ENCODE assay signal across 12 cellular contexts in the genomic region with DNA sequence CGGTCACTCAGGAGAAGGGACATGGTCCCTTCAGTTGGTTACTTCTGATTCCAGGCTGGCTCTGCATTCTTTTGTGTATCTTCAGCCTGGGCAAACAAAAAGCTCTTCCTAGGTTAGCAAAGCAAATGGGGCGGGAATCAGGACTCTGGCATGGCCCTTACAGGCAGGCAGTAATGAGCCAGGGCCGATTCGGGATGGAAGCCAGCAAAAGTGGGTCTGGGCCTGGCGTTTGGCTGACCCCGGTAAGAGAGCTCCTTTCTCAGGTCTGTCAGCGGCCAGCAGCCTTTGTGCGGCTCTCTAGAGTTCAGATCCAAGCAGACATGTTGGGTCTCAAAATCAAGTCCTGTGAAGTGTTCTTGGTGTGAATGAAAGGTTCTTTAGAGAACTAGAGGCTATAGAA.
DNase-seq lines count a peak whose midpoint lies in the region; ATAC-seq and TF ChIP-seq lines count a peak whose summit lies in the region.
"Had no signal": no experiment of that assay in that cellular context is flagged by ENCODE, and none has a peak within 500 bp of the region (broad histone marks: within the 10 kb centered on the region; RNA-seq: fewer than 3 reads in every experiment).

No MANE protein-coding gene starts in this region.

- H3K4me1 ChIP-seq in lung (ENCODE audit: control insufficient read depth in 2 of 2, insufficient read depth in 2 of 2, low read length in 2 of 2) (peaks cover 8 to 29% of the 10 kb centered on the region in 2 donors), subcutaneous abdominal adipose tissue (ENCODE audit: control insufficient read depth in 5 of 5, insufficient read depth in 5 of 5, low read length in 5 of 5) (peaks cover 0 to 19% (median 5%) of the 10 kb centered on the region in 5 donors)

- TF ChIP-seq CTCF in lung (IDR thresholded peaks at IDR 0.05; ENCODE audit: control extremely low read depth, extremely low read depth) (no peak), HFFc6 (IDR thresholded peaks at IDR 0.05) (no peak)

- no peak for ATAC-seq in lung (ENCODE audit: insufficient read depth, low FRiP score)
- ATAC-seq: GM12878; stimulated activated naive CD8-positive, alpha-beta T cell treated with anti-CD3 and anti-CD28 coated beads, Interleukin-15, amount 100 ng/mL, for 72 hours had no signal

- DNase-seq in T-helper 1 cell (no peak), cerebellum (ENCODE audit: low spot score) (peak; percentile 28), lung (ENCODE audit: low spot score) (no peak), UCSD-AML1 (lab: John Stamatoyannopoulos, UW; ENCODE audit: unreplicated experiment) (no peak), T1000 (lab: John Stamatoyannopoulos, UW) (no peak), HFFc6 (no peak)
- DNase-seq: 8988T; DMS153; stimulated activated naive CD8-positive, alpha-beta T cell treated with anti-CD3 and anti-CD28 coated beads, Interleukin-15, amount 100 ng/mL, for 72 hours had no signal

- WGBS in lung, 2 donors = 75 to 83% methylated on average over 8 of the region's 8 CpGs

- H3K9me3 ChIP-seq in lung (ENCODE audit: control insufficient read depth in 2 of 2, insufficient read depth in 1 of 2, low read length in 1 of 2) (no peaks in the 10 kb centered on the region), subcutaneous abdominal adipose tissue (ENCODE audit: control insufficient read depth in 5 of 5, low read length in 5 of 5) (no peaks in the 10 kb centered on the region)

- H3K9me3 Mint-ChIP-seq in T-helper 1 cell treated with Interleukin-12 subunit alpha and Interleukin-12 subunit beta and Interleukin-4 antibody, amounts not matched to agents 30 μg/mL and 1 μg/mL, for 36 hours = no peaks in the 10 kb centered on the region
- no peaks in the 10 kb centered on the region for H3K9me3 Mint-ChIP-seq in HFFc6
- H3K9me3 Mint-ChIP-seq: stimulated activated naive CD8-positive, alpha-beta T cell treated with anti-CD3 and anti-CD28 coated beads, Interleukin-15, amount 100 ng/mL, for 72 hours had no signal

- H3K36me3 Mint-ChIP-seq in T-helper 1 cell treated with Interleukin-12 subunit alpha and Interleukin-12 subunit beta and Interleukin-4 antibody, amounts not matched to agents 30 μg/mL and 1 μg/mL, for 36 hours (ENCODE audit: low read depth) = peaks cover 65% of the 10 kb centered on the region
- H3K36me3 Mint-ChIP-seq in HFFc6 (ENCODE audit: low read depth) = peaks cover 55% of the 10 kb centered on the region

- H3K27ac ChIP-seq in lung (ENCODE audit: low read depth in 1 of 2, low read length in 1 of 2) (peak overlapping the region; percentile 41 to 63), subcutaneous abdominal adipose tissue (ENCODE audit: low read depth, low read length) (peak overlapping the region; percentile 81)

- no peaks in the 10 kb centered on the region for H3K27me3 Mint-ChIP-seq in T-helper 1 cell treated with Interleukin-12 subunit alpha and Interleukin-12 subunit beta and Interleukin-4 antibody, amounts not matched to agents 30 μg/mL and 1 μg/mL, for 36 hours (ENCODE audit: low read depth)
- H3K27me3 Mint-ChIP-seq in HFFc6 (ENCODE audit: insufficient read depth) = no peaks in the 10 kb centered on the region; the same call in 1 of the 2 replicates
- H3K27me3 Mint-ChIP-seq: stimulated activated naive CD8-positive, alpha-beta T cell treated with anti-CD3 and anti-CD28 coated beads, Interleukin-15, amount 100 ng/mL, for 72 hours had no signal

- peak overlapping the region in 2 of 5 donors; percentile 21 to 44 for H3K9ac ChIP-seq in subcutaneous abdominal adipose tissue (ENCODE audit: low read length in 5 of 5)

- H3K4me1 Mint-ChIP-seq in T-helper 1 cell treated with Interleukin-12 subunit alpha and Interleukin-12 subunit beta and Interleukin-4 antibody, amounts not matched to agents 30 μg/mL and 1 μg/mL, for 36 hours (ENCODE audit: low read depth) = peaks cover 18% of the 10 kb centered on the region
- peaks cover 12% of the 10 kb centered on the region; the same call in 1 of the 2 replicates for H3K4me1 Mint-ChIP-seq in HFFc6 (ENCODE audit: low read depth)

- peaks cover 30 to 50% of the 10 kb centered on the region in 2 donors for H3K36me3 ChIP-seq in lung (ENCODE audit: control insufficient read depth in 2 of 2, insufficient read depth in 2 of 2, low read length in 2 of 2)
- peaks cover 45 to 92% (median 80%) of the 10 kb centered on the region in 5 donors for H3K36me3 ChIP-seq in subcutaneous abdominal adipose tissue (ENCODE audit: control insufficient read depth in 5 of 5, insufficient read depth in 5 of 5, low read length in 5 of 5)

- H3K27ac Mint-ChIP-seq in T-helper 1 cell treated with Interleukin-12 subunit alpha and Interleukin-12 subunit beta and Interleukin-4 antibody, amounts not matched to agents 30 μg/mL and 1 μg/mL, for 36 hours = peak overlapping the region; percentile 31
- no peak overlapping the region for H3K27ac Mint-ChIP-seq in HFFc6

- H3K4me3 Mint-ChIP-seq in T-helper 1 cell treated with Interleukin-12 subunit alpha and Interleukin-12 subunit beta and Interleukin-4 antibody, amounts not matched to agents 30 μg/mL and 1 μg/mL, for 36 hours = no peak overlapping the region
- no peak overlapping the region for H3K4me3 Mint-ChIP-seq in HFFc6
- H3K4me3 Mint-ChIP-seq: stimulated activated naive CD8-positive, alpha-beta T cell treated with anti-CD3 and anti-CD28 coated beads, Interleukin-15, amount 100 ng/mL, for 72 hours had no signal

- H3K4me3 ChIP-seq in lung = no peak overlapping the region
- no peak overlapping the region for H3K4me3 ChIP-seq in subcutaneous abdominal adipose tissue (ENCODE audit: low read depth in 1 of 5, low read length in 5 of 5)
- H3K4me3 ChIP-seq: GM12878 had no signal

- H3K27me3 ChIP-seq in lung (ENCODE audit: control insufficient read depth, insufficient read depth) (no peaks in the 10 kb centered on the region), subcutaneous abdominal adipose tissue (ENCODE audit: control insufficient read depth in 5 of 5, insufficient read depth in 4 of 5, low read length in 5 of 5) (no peaks in the 10 kb centered on the region)
